Comparison of ENCODE assay signal across 18 cellular contexts in the genomic region with DNA sequence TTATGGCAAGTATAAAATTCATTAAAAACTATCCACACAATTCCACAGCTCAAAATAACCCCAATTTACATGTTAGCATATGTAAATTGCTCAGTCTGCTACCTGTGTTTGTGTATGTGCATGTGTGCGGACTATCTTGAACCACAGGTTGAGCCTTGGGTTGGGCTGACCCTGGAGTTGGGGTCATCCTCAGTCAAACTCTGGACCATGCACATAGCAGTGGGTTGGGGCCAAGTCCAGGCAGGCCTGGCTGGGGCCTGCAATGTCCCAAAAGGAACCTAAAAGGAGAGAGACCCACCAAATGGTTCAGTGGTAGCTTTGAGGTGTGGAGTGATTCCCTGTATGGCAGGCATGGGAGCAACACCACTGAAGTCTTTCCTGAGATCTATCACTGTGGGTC.
"Had no signal": no experiment of that assay in that cellular context is flagged by ENCODE, and none has a peak within 500 bp of the region (broad histone marks: within the 10 kb centered on the region; RNA-seq: fewer than 3 reads in every experiment).

No MANE protein-coding gene starts in this region.

- H3K4me1 ChIP-seq: transverse colon had no signal

- H3K27ac ChIP-seq: epithelial cell of prostate, esophagus muscularis mucosa, gastrocnemius medialis, heart right ventricle, sigmoid colon, skin epidermis, transverse colon had no signal

- DNase-seq: effector memory CD8-positive, alpha-beta T cell; gastrocnemius medialis; heart right ventricle; hypothalamus; kidney glomerular epithelial cell; mammary epithelial cell; naive thymus-derived CD4-positive, alpha-beta T cell; posterior cingulate gyrus; sigmoid colon; stimulated activated CD4-positive, alpha-beta T cell treated with anti-CD3 and anti-CD28 coated beads, Interleukin-12 subunit alpha, Interleukin-12 subunit beta, amount 100 ng/mL, for 4 hours; stimulated activated naive CD8-positive, alpha-beta T cell treated with anti-CD3 and anti-CD28 coated beads, Interleukin-15, Interleukin-2, amounts not matched to agents 100 U/mL and 50 U/mL, for 24 hours; testis; transverse colon had no signal

- H3K4me3 Mint-ChIP-seq: effector memory CD8-positive, alpha-beta T cell; naive thymus-derived CD4-positive, alpha-beta T cell; neural crest cell had no signal

- H3K9me3 Mint-ChIP-seq: effector memory CD8-positive, alpha-beta T cell; naive thymus-derived CD4-positive, alpha-beta T cell had no signal

- FAIRE-seq: islet of Langerhans had no signal

- H3K36me3 ChIP-seq: esophagus muscularis mucosa, gastrocnemius medialis, sigmoid colon had no signal

- H3K4me3 ChIP-seq: esophagus muscularis mucosa, gastrocnemius medialis, heart right ventricle, sigmoid colon, skin epidermis, testis, transverse colon had no signal

- H3K27me3 ChIP-seq: esophagus muscularis mucosa, gastrocnemius medialis, heart right ventricle, sigmoid colon, testis, transverse colon had no signal

- ATAC-seq: effector memory CD8-positive, alpha-beta T cell; gastrocnemius medialis; naive thymus-derived CD4-positive, alpha-beta T cell; stimulated activated naive CD8-positive, alpha-beta T cell treated with anti-CD3 and anti-CD28 coated beads, Interleukin-15, Interleukin-2, amounts not matched to agents 100 U/mL and 50 U/mL, for 24 hours had no signal

- H3K9me3 ChIP-seq: esophagus muscularis mucosa, gastrocnemius medialis, sigmoid colon, testis, transverse colon had no signal

- H3K27me3 Mint-ChIP-seq: effector memory CD8-positive, alpha-beta T cell; naive thymus-derived CD4-positive, alpha-beta T cell had no signal
